ENCODE assay signal across 24 cellular contexts in genomic region chr6:84415068-84415467, GRCh38.
DNase-seq lines count a peak whose midpoint lies in the region; ATAC-seq, FAIRE-seq and TF ChIP-seq lines count a peak whose summit lies in the region.
"Had no signal": no experiment of that assay in that cellular context is flagged by ENCODE, and none has a peak within 500 bp of the region (broad histone marks: within the 10 kb centered on the region; RNA-seq: fewer than 3 reads in every experiment).

No MANE protein-coding gene starts in this region.

- H3K36me3 ChIP-seq in mammary epithelial cell (ENCODE audit: insufficient read depth, low read length) (no peaks in the 10 kb centered on the region), tibial artery (no peaks in the 10 kb centered on the region)
- H3K36me3 ChIP-seq: BLaER1 treated with 17β-estradiol and CSF1 and Interleukin-3, amounts not matched to agents 10 nM and 100 nM had no signal

- 30% methylated on average over 2 of the region's 2 CpGs for WGBS in mammary epithelial cell (ENCODE audit: low coverage, missing lambda C conversion rate)

- H3K9ac ChIP-seq in mammary epithelial cell (ENCODE audit: insufficient read depth, low read length): no peak overlapping the region
- H3K9ac ChIP-seq: BLaER1 treated with 17β-estradiol and CSF1 and Interleukin-3, amounts not matched to agents 10 nM and 100 nM had no signal

- H3K27ac ChIP-seq in mammary epithelial cell (ENCODE audit: insufficient read depth, low read depth, low read length) (no peak overlapping the region), tibial artery (peak overlapping the region; percentile 55 to 72)
- H3K27ac ChIP-seq: 22Rv1; A549; BLaER1 treated with 17β-estradiol and CSF1 and Interleukin-3, amounts not matched to agents 10 nM and 100 nM; C4-2B had no signal

- POLR2A ChIA-PET in MCF 10A (lab: Yijun Ruan, JAX): interaction anchor here (0.6 to 1.1 kb wide), 3 partner anchors 10 to 580 kb away, joined by 3 to 5 read pairs (median 4); no protein-coding TSS in a partner anchor

- H3K79me2 ChIP-seq in mammary epithelial cell (ENCODE audit: insufficient read depth, low read length): no peaks in the 10 kb centered on the region

- TF ChIP-seq CTCF in MCF 10A (IDR thresholded peaks at IDR 0.05; ENCODE audit: unreplicated experiment): no peak
- no peak for TF ChIP-seq CTCF in mammary epithelial cell (conservative IDR thresholded peaks at IDR 0.05 in 1 of 2, IDR thresholded peaks at IDR 0.05 in 1 of 2; ENCODE audit: extremely low read depth in 1 of 2, insufficient read depth in 1 of 2, low read depth in 1 of 2, low read length in 2 of 2)
- TF ChIP-seq CTCF in tibial artery (IDR thresholded peaks at IDR 0.05): no peak

- H3K27ac Mint-ChIP-seq in MCF 10A (ENCODE audit: low read depth, unreplicated experiment): peak overlapping the region; percentile 36
- H3K27ac Mint-ChIP-seq: B cell; CD4-positive, alpha-beta T cell; CD8-positive, alpha-beta T cell had no signal

- intact Hi-C loops in MCF 10A (cut with micrococcal nuclease) (no loop called here), mammary epithelial cell (cut with micrococcal nuclease) (loop anchor here (10.0 kb wide), 1 partner anchor 530 kb away; no protein-coding TSS in a partner anchor), sciatic nerve (cut with DNase I) (no loop called here), tibial artery (cut with DNase I; ENCODE audit: low total_unique reads) (loop anchor here (5.0 kb wide), 1 partner anchor 907 kb away; no protein-coding TSS in a partner anchor)

- in situ Hi-C loops in mammary epithelial cell (cut with MboI; ENCODE audit: low sequenced_read_pairs in 2 of 2): loop anchor here (25.0 kb wide), 2 partner anchors 547 to 897 kb away; no protein-coding TSS in a partner anchor

- DNase-seq in MCF 10A (ENCODE audit: unreplicated experiment) (no peak), mammary epithelial cell (no peak), fibroblast of gingiva (ENCODE audit: low read depth) (peak; percentile 50), sciatic nerve (ENCODE audit: low spot score) (no peak), tibial artery (no peak), RCC 7860 (ENCODE audit: low spot score) (no peak), NCI-H2081 treated with DMSO at 0.1 percent for 48 hours (lab: John Stamatoyannopoulos, UW) (no peak), mucosa of gallbladder (ENCODE audit: low spot score) (no peak)
- DNase-seq: AML-193; Caco-2; Calu3; CD4-positive, alpha-beta T cell; CD8-positive, alpha-beta T cell; DMS79 treated with DMSO at 0.1 percent for 48 hours; GF-D8 had no signal

- dilution Hi-C loops in mammary epithelial cell (cut with HindIII; ENCODE audit: low sequenced_read_pairs): no loop called here

- no peak overlapping the region for H2AFZ ChIP-seq in mammary epithelial cell (ENCODE audit: low read depth, low read length)

- H4K20me1 ChIP-seq in mammary epithelial cell (ENCODE audit: insufficient read depth, low read length): no peaks in the 10 kb centered on the region
- H4K20me1 ChIP-seq: BLaER1 treated with 17β-estradiol and CSF1 and Interleukin-3, amounts not matched to agents 10 nM and 100 nM had no signal

- no peaks in the 10 kb centered on the region for H3K9me3 Mint-ChIP-seq in MCF 10A (ENCODE audit: unreplicated experiment)
- H3K9me3 Mint-ChIP-seq: CD8-positive, alpha-beta T cell had no signal

- H3K9me3 ChIP-seq in mammary epithelial cell (replicated peaks; ENCODE audit: insufficient read depth, low read length) (no peaks in the 10 kb centered on the region), tibial artery (no peaks in the 10 kb centered on the region)
- H3K9me3 ChIP-seq: A549; BLaER1 treated with 17β-estradiol and CSF1 and Interleukin-3, amounts not matched to agents 10 nM and 100 nM; Caco-2 had no signal

- BruUV-seq in MCF 10A (replicated peaks; lab: Mats Ljungman, UMichigan): no TSS peak
- no TSS peak for BruUV-seq in mammary epithelial cell (replicated peaks; lab: Mats Ljungman, UMichigan)

- peaks cover 15% of the 10 kb centered on the region for H3K4me1 Mint-ChIP-seq in MCF 10A (ENCODE audit: insufficient read depth, unreplicated experiment)
- H3K4me1 Mint-ChIP-seq: B cell had no signal

- CTCF ChIA-PET in MCF 10A (lab: Yijun Ruan, JAX): no interaction called here
- CTCF ChIA-PET in mammary epithelial cell (lab: Charles Lee; ENCODE audit: low non-redundant PET): no interaction called here

- H3K4me1 ChIP-seq in mammary epithelial cell (ENCODE audit: insufficient read depth, low read length) (no peaks in the 10 kb centered on the region), tibial artery (peaks cover 0 to 68% (median 20%) of the 10 kb centered on the region in 4 donors)
- H3K4me1 ChIP-seq: A549; BLaER1 treated with 17β-estradiol and CSF1 and Interleukin-3, amounts not matched to agents 10 nM and 100 nM; Caco-2 had no signal

- H3K27me3 ChIP-seq in mammary epithelial cell (ENCODE audit: insufficient read depth, low read length): peaks cover 6% of the 10 kb centered on the region
- H3K27me3 ChIP-seq in tibial artery: no peaks in the 10 kb centered on the region
- H3K27me3 ChIP-seq: BLaER1 treated with 17β-estradiol and CSF1 and Interleukin-3, amounts not matched to agents 10 nM and 100 nM had no signal

- no peak overlapping the region for H3K4me3 Mint-ChIP-seq in MCF 10A (ENCODE audit: unreplicated experiment)
- H3K4me3 Mint-ChIP-seq: B cell; CD4-positive, alpha-beta T cell; CD8-positive, alpha-beta T cell had no signal

- no peak overlapping the region for H3K4me3 ChIP-seq in mammary epithelial cell (replicated peaks in 1 of 3; ENCODE audit: insufficient read depth in 1 of 3, low read depth in 2 of 3, low read length in 3 of 3)
- H3K4me3 ChIP-seq in tibial artery: no peak overlapping the region
- H3K4me3 ChIP-seq: A549; BLaER1 treated with 17β-estradiol and CSF1 and Interleukin-3, amounts not matched to agents 10 nM and 100 nM had no signal

- no peak overlapping the region for H3K4me2 ChIP-seq in mammary epithelial cell (ENCODE audit: insufficient read depth, low read depth, low read length)
- H3K4me2 ChIP-seq: A549; BLaER1 treated with 17β-estradiol and CSF1 and Interleukin-3, amounts not matched to agents 10 nM and 100 nM had no signal

- peak; percentile 52 for ATAC-seq in sciatic nerve
- ATAC-seq: A549; CD8-positive, alpha-beta T cell had no signal

- no peaks in the 10 kb centered on the region for H3K27me3 Mint-ChIP-seq in MCF 10A (ENCODE audit: insufficient read depth, unreplicated experiment)

- no peak for FAIRE-seq in RCC 7860 (lab: Jason Lieb, UNC)
- FAIRE-seq: A549, D721Med, G401.6, GM12891, GM19239 had no signal

- H3K36me3 Mint-ChIP-seq in MCF 10A (ENCODE audit: insufficient read depth, unreplicated experiment): peaks cover 6% of the 10 kb centered on the region
- H3K36me3 Mint-ChIP-seq: CD8-positive, alpha-beta T cell had no signal

Comparison
In these comparisons a context has a peak if more than half of its experiments do, and no peak if none do; other contexts are left out.
1. intact Hi-C loops: an anchor here in mammary epithelial cell (10.0 kb wide) and tibial artery (5.0 kb wide); none called in MCF 10A and sciatic nerve.